Comparison of ENCODE assay signal across 11 cellular contexts in the genomic region with DNA sequence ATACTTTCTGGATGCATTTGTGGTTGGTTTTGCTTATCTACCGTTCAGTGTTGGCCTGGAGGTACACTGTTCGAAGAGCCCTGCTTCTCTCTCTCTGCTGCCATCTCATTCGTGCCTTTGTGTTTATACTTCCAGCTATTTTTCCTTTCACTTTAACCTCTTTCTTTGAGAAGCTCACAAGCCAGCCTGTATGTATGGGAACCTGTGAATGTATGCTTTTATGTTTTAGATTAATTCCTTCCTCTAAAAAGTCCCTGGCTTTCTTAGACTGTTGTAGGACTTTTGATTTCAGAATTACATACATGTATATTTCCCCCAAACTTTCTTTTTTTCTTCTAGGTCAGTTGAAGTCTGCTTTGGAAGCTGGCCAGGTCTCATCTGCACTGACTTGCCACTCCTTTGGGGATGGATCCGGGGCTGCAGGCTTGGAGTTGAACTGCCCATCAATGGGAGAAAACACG.
A peak's percentile ranks its signal among the peaks of the same experiment; 100 is the strongest.
DNase-seq lines count a peak whose midpoint lies in the region; ATAC-seq, FAIRE-seq and TF ChIP-seq lines count a peak whose summit lies in the region.
"Had no signal": no experiment of that assay in that cellular context is flagged by ENCODE, and none has a peak within 500 bp of the region (broad histone marks: within the 10 kb centered on the region; RNA-seq: fewer than 3 reads in every experiment).

No MANE protein-coding gene starts in this region.

- no TSS peak for BruUV-seq in A673 (replicated peaks; lab: Mats Ljungman, UMichigan)

- CTCF ChIA-PET in A673 (lab: Charles Lee), result interaction anchor here (0.6 kb wide), 2 partner anchors 14 to 263 kb away, joined by 3 to 6 read pairs; no protein-coding TSS in a partner anchor
- CTCF ChIA-PET in activated CD4-positive, alpha-beta memory T cell treated with anti-CD3 and anti-CD28 coated beads, Interleukin-2, amount 10 ng/mL, durations not matched to agents 7 days and 5 days (lab: Charles Lee), result no interaction called here

- no peak overlapping the region for H3K27ac Mint-ChIP-seq in activated CD4-positive, alpha-beta memory T cell treated with anti-CD3 and anti-CD28 coated beads, Interleukin-2, amount 10 ng/mL, durations not matched to agents 7 days and 5 days

- ATAC-seq in HG03139 (IDR thresholded peaks at IDR 0.05; ENCODE audit: unreplicated experiment) (no peak), HG03432 (IDR thresholded peaks at IDR 0.05; ENCODE audit: unreplicated experiment) (no peak)

- no peaks in the 10 kb centered on the region for H3K27me3 Mint-ChIP-seq in activated CD4-positive, alpha-beta memory T cell treated with anti-CD3 and anti-CD28 coated beads, Interleukin-2, amount 10 ng/mL, durations not matched to agents 7 days and 5 days

- H3K27me3 ChIP-seq in A673 (replicated peaks; ENCODE audit: insufficient read depth, low read depth, low read length, poor library complexity) (no peaks in the 10 kb centered on the region), breast epithelium (no peaks in the 10 kb centered on the region)

- FAIRE-seq in HTR-8/SVneo (lab: Jason Lieb, UNC), result no peak

- TF ChIP-seq CTCF in A673 (conservative IDR thresholded peaks at IDR 0.05; ENCODE audit: low read depth, low read length) (no peak), breast epithelium (IDR thresholded peaks at IDR 0.05) (no peak)

- no peaks in the 10 kb centered on the region for H3K9me3 ChIP-seq in A673 (ENCODE audit: low read depth, low read length, poor library complexity, severe bottlenecking)
- H3K9me3 ChIP-seq in breast epithelium, result no peaks in the 10 kb centered on the region
- H3K9me3 ChIP-seq: HAP-1 had no signal

- DNase-seq in A673 (ENCODE audit: low spot score) (peak; percentile 54), HTR-8/SVneo (ENCODE audit: insufficient read length, low spot score) (peak; percentile 52), breast epithelium (ENCODE audit: low spot score in 2 of 2) (peak in 1 of 2 donors; percentile 31), myocyte (ENCODE audit: low read depth) (peak; percentile 52), kidney glomerular epithelial cell (lab: John Stamatoyannopoulos, UW) (no peak)
- DNase-seq in activated CD4-positive, alpha-beta memory T cell treated with anti-CD3 and anti-CD28 coated beads, Interleukin-2, amount 10 ng/mL, durations not matched to agents 7 days and 5 days, result no peak
- DNase-seq: NCI-H1436 treated with DMSO at 0.1 percent for 48 hours; stimulated activated CD4-positive, alpha-beta T cell treated with anti-CD3 and anti-CD28 coated beads, Interleukin-4, amount 100 ng/mL, for 4 hours had no signal

- intact Hi-C loops in A673 (cut with micrococcal nuclease; ENCODE audit: unreplicated experiment) (no loop called here), breast epithelium (cut with DNase I; ENCODE audit: low total_unique reads) (no loop called here)

- H3K4me3 ChIP-seq in A673 (ENCODE audit: low read depth, low read length, poor library complexity, severe bottlenecking) (peak overlapping the region; percentile 12), breast epithelium (peak overlapping the region in 2 of 3 donors; percentile 26 to 27)
- H3K4me3 ChIP-seq: HAP-1 had no signal

- peak overlapping the region; percentile 76 for H3K27ac ChIP-seq in A673 (ENCODE audit: low read depth, low read length, poor library complexity, severe bottlenecking)
- H3K27ac ChIP-seq in breast epithelium, result peak overlapping the region; percentile 27 to 69

- no peak overlapping the region for H3K4me3 Mint-ChIP-seq in activated CD4-positive, alpha-beta memory T cell treated with anti-CD3 and anti-CD28 coated beads, Interleukin-2, amount 10 ng/mL, durations not matched to agents 7 days and 5 days

- peaks cover 27% of the 10 kb centered on the region for H3K36me3 Mint-ChIP-seq in activated CD4-positive, alpha-beta memory T cell treated with anti-CD3 and anti-CD28 coated beads, Interleukin-2, amount 10 ng/mL, durations not matched to agents 7 days and 5 days (ENCODE audit: low read depth)

- POLR2A ChIA-PET in A673 (lab: Charles Lee; ENCODE audit: low non-redundant PET), result no interaction called here
- POLR2A ChIA-PET in activated CD4-positive, alpha-beta memory T cell treated with anti-CD3 and anti-CD28 coated beads, Interleukin-2, amount 10 ng/mL, durations not matched to agents 7 days and 5 days (lab: Charles Lee), result interaction anchor here (1.2 kb wide), 1 partner anchor 83 kb away, joined by 3 read pairs; the partner anchor contains the start of gene SCAND1

- H3K36me3 ChIP-seq in A673 (ENCODE audit: insufficient read depth, low read length, poor library complexity, severe bottlenecking), result no peaks in the 10 kb centered on the region
- no peaks in the 10 kb centered on the region for H3K36me3 ChIP-seq in breast epithelium
- H3K36me3 ChIP-seq: HAP-1 had no signal

- peaks cover 6% of the 10 kb centered on the region for H3K4me1 Mint-ChIP-seq in activated CD4-positive, alpha-beta memory T cell treated with anti-CD3 and anti-CD28 coated beads, Interleukin-2, amount 10 ng/mL, durations not matched to agents 7 days and 5 days

- H3K4me1 ChIP-seq in A673 (ENCODE audit: insufficient read depth, low read length, poor library complexity, severe bottlenecking) (peaks cover 18% of the 10 kb centered on the region), breast epithelium (no peaks in the 10 kb centered on the region)

- no peak for TF ChIP-seq POLR2A in breast epithelium (IDR thresholded peaks at IDR 0.05)

- H3K9me3 Mint-ChIP-seq in activated CD4-positive, alpha-beta memory T cell treated with anti-CD3 and anti-CD28 coated beads, Interleukin-2, amount 10 ng/mL, durations not matched to agents 7 days and 5 days, result no peaks in the 10 kb centered on the region

Comparison
In these comparisons a context has a peak if more than half of its experiments do, and no peak if none do; other contexts are left out.
1. DNase-seq: peak in A673 (single experiment), HTR-8/SVneo (single experiment) and myocyte (single experiment); none in kidney glomerular epithelial cell (single experiment) and activated CD4-positive, alpha-beta memory T cell treated with anti-CD3 and anti-CD28 coated beads, Interleukin-2, amount 10 ng/mL, durations not matched to agents 7 days and 5 days (single experiment).